Comparison of ENCODE assay signal across 1 cellular context in the genomic region with DNA sequence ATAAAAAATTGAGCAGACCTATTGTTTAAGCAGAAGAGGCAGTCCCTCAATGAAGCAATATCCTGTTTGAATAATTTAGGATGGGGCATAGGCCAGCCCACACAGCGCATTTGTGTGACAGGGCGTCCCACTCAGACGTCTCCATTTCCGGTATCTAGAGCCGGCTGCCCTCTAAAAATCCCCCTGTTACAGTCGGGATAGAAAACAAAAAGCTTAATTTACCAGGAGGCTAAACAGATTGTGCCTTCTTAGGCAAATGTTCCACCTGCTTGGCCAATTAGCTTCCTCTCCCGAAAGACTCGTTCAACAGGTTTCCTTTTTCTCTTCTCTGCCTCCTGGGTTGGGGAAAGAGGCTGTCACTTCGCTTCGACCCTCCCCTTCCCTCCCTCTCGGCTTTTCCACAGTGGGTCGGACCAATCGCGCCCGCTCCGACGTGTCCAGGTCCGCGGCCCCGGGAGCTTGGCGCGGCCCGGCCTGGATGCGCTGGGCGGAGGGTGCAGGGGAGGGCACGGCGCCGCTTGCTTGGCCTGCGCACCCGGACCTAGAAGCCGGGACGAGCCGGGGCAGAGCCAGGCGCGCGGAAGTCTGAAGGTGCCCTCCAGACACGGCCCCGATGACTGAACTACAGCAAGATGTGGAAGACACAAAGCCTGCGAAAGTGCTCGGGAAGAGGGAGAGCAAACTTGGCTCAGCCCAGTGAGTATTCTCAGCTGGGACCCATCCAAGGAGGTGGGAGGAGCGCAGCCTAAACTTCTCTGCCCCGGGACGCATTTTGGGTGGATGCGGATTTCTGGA.
TF ChIP-seq lines count a peak whose summit lies in the region.

A gene with protein sequence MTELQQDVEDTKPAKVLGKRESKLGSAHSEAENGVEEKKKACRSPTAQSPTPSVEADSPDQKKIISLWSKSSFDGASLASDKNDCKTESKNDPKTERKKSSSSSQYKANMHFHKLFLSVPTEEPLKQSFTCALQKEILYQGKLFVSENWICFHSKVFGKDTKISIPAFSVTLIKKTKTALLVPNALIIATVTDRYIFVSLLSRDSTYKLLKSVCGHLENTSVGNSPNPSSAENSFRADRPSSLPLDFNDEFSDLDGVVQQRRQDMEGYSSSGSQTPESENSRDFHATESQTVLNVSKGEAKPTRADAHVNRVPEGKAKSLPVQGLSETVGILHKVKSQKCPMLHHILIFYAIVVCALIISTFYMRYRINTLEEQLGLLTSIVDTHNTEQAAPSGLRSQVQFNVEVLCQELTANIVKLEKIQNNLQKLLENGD (plus strand): TSS at position 416 of the 795 bp plus-strand sequence. CDS start 198 bp downstream, at position 614.

TF ChIP-seq in HepG2, 621 proteins besides CTCF, POLR2A, EP300 and RAD21 (continued from another document):
- TF ChIP-seq, protein P1, sequence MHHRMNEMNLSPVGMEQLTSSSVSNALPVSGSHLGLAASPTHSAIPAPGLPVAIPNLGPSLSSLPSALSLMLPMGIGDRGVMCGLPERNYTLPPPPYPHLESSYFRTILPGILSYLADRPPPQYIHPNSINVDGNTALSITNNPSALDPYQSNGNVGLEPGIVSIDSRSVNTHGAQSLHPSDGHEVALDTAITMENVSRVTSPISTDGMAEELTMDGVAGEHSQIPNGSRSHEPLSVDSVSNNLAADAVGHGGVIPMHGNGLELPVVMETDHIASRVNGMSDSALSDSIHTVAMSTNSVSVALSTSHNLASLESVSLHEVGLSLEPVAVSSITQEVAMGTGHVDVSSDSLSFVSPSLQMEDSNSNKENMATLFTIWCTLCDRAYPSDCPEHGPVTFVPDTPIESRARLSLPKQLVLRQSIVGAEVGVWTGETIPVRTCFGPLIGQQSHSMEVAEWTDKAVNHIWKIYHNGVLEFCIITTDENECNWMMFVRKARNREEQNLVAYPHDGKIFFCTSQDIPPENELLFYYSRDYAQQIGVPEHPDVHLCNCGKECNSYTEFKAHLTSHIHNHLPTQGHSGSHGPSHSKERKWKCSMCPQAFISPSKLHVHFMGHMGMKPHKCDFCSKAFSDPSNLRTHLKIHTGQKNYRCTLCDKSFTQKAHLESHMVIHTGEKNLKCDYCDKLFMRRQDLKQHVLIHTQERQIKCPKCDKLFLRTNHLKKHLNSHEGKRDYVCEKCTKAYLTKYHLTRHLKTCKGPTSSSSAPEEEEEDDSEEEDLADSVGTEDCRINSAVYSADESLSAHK (CRISPR knock-in tag; IDR thresholded peaks at IDR 0.05; ENCODE audit: borderline replicate concordance) = no peak
- TF ChIP-seq ZMYM4 (CRISPR knock-in tag; IDR thresholded peaks at IDR 0.05) = 0 out of 2 replicates have a peak, but pooled peaks have one; percentile 46
- TF ChIP-seq HNRNPLL (IDR thresholded peaks at IDR 0.05; ENCODE audit: low read depth, low read length, poor library complexity, severe bottlenecking) = peak; percentile 77
- 0 out of 2 replicates have a peak, but pooled peaks have one; percentile 35 for TF ChIP-seq RBFOX2 (IDR thresholded peaks at IDR 0.05; ENCODE audit: low read depth, low read length)
- TF ChIP-seq AGO2 (optimal IDR thresholded peaks at IDR 0.05; ENCODE audit: low read depth, low read length) = peak; percentile 30
- TF ChIP-seq, protein P2, sequence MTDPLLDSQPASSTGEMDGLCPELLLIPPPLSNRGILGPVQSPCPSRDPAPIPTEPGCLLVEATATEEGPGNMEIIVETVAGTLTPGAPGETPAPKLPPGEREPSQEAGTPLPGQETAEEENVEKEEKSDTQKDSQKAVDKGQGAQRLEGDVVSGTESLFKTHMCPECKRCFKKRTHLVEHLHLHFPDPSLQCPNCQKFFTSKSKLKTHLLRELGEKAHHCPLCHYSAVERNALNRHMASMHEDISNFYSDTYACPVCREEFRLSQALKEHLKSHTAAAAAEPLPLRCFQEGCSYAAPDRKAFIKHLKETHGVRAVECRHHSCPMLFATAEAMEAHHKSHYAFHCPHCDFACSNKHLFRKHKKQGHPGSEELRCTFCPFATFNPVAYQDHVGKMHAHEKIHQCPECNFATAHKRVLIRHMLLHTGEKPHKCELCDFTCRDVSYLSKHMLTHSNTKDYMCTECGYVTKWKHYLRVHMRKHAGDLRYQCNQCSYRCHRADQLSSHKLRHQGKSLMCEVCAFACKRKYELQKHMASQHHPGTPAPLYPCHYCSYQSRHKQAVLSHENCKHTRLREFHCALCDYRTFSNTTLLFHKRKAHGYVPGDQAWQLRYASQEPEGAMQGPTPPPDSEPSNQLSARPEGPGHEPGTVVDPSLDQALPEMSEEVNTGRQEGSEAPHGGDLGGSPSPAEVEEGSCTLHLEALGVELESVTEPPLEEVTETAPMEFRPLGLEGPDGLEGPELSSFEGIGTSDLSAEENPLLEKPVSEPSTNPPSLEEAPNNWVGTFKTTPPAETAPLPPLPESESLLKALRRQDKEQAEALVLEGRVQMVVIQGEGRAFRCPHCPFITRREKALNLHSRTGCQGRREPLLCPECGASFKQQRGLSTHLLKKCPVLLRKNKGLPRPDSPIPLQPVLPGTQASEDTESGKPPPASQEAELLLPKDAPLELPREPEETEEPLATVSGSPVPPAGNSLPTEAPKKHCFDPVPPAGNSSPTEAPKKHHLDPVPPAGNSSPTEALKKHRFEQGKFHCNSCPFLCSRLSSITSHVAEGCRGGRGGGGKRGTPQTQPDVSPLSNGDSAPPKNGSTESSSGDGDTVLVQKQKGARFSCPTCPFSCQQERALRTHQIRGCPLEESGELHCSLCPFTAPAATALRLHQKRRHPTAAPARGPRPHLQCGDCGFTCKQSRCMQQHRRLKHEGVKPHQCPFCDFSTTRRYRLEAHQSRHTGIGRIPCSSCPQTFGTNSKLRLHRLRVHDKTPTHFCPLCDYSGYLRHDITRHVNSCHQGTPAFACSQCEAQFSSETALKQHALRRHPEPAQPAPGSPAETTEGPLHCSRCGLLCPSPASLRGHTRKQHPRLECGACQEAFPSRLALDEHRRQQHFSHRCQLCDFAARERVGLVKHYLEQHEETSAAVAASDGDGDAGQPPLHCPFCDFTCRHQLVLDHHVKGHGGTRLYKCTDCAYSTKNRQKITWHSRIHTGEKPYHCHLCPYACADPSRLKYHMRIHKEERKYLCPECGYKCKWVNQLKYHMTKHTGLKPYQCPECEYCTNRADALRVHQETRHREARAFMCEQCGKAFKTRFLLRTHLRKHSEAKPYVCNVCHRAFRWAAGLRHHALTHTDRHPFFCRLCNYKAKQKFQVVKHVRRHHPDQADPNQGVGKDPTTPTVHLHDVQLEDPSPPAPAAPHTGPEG (CRISPR knock-in tag; IDR thresholded peaks at IDR 0.05) = 0 out of 2 replicates have a peak, but pooled peaks have one; percentile 30
- no peak for TF ChIP-seq LCORL (IDR thresholded peaks at IDR 0.05)
- TF ChIP-seq LCORL (CRISPR knock-in tag; IDR thresholded peaks at IDR 0.05) = no peak
- no peak for TF ChIP-seq ZNF605 (CRISPR knock-in tag; IDR thresholded peaks at IDR 0.05)
- TF ChIP-seq, protein P3, sequence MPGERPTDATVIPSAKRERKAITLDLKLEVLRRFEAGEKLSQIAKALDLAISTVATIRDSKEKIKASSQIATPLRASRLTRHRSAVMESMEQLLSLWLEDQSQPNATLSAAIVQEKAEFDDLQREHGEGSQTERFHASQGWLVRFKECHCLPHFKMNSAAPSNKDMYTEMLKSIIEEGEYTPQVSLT (CRISPR knock-in tag; IDR thresholded peaks at IDR 0.05; ENCODE audit: borderline replicate concordance, low read depth) = no peak
- TF ChIP-seq SIN3B (IDR thresholded peaks at IDR 0.05; ENCODE audit: low read length) = no peak
- peak; percentile 93 for TF ChIP-seq ZNF777 (CRISPR knock-in tag; IDR thresholded peaks at IDR 0.05)
TF ChIP-seq in HepG2: peak in this region for 33.
